ENCODE assay signal across 8 cellular contexts in genomic region chr1:111227875-111228747, GRCh38. TPM values are rescaled to one million over a fixed set of nuclear protein-coding genes. Genes with fewer than 3 reads are reported as not detected.
DNase-seq lines count a peak whose midpoint lies in the region; ATAC-seq, FAIRE-seq and TF ChIP-seq lines count a peak whose summit lies in the region.

No MANE protein-coding gene starts in this region.

- no peak overlapping the region for H3K9ac ChIP-seq in K562 (ENCODE audit: insufficient read depth in 1 of 2, low read depth in 2 of 2, low read length in 2 of 2)

- H3K27me3 ChIP-seq in K562 (ENCODE audit: control insufficient read depth in 2 of 2, insufficient read depth in 2 of 2, low read length in 2 of 2) (peaks cover 20 to 22% of the 10 kb centered on the region in 2 experiments), layer of hippocampus (ENCODE audit: control insufficient read depth, insufficient read depth, low read length) (no peaks in the 10 kb centered on the region), tibial artery (no peaks in the 10 kb centered on the region), esophagus muscularis mucosa (no peaks in the 10 kb centered on the region)

- no peak for TF ChIP-seq CTCF in K562 (IDR thresholded peaks at IDR 0.05 in 2 of 3, conservative IDR thresholded peaks at IDR 0.05 in 1 of 3; ENCODE audit: insufficient read depth in 2 of 3, low read depth in 1 of 3, low read length in 3 of 3)
- no peak for TF ChIP-seq CTCF in tibial artery (IDR thresholded peaks at IDR 0.05)
- TF ChIP-seq CTCF in esophagus muscularis mucosa (IDR thresholded peaks at IDR 0.05) = no peak

- 0 out of 2 replicates have a peak, but pooled peaks cover 2% of the 10 kb centered on the region for H4K20me1 ChIP-seq in K562 (replicated peaks; ENCODE audit: control insufficient read depth, insufficient read depth, low read length)

- peak; percentile 55 for ATAC-seq in activated CD4-positive, alpha-beta T cell treated with anti-CD3 and anti-CD28 coated beads for 36 hours
- ATAC-seq in K562 (no peak; the same call in 2 of the 3 replicates), HG03108 (IDR thresholded peaks at IDR 0.05; ENCODE audit: unreplicated experiment) (no peak)

- DNase-seq in activated CD4-positive, alpha-beta T cell treated with anti-CD3 and anti-CD28 coated beads for 36 hours = no peak
- no peak for DNase-seq in activated CD4-positive, alpha-beta T cell treated with anti-CD3 and anti-CD28 coated beads, Interleukin-2, amount 50 U/mL, for 4 hours
- no peak for DNase-seq in K562 (ENCODE audit: extremely low read depth in 1 of 4, low spot score in 3 of 4)
- peak; percentile 41 to 66 for DNase-seq in tibial artery
- DNase-seq in NCI-H82 treated with DMSO at 0.1 percent for 48 hours (lab: John Stamatoyannopoulos, UW; ENCODE audit: unreplicated experiment) = no peak
- DNase-seq in esophagus muscularis mucosa (ENCODE audit: extremely low spot score) = no peak

- H3K4me3 Mint-ChIP-seq in activated CD4-positive, alpha-beta T cell treated with anti-CD3 and anti-CD28 coated beads for 36 hours = no peak overlapping the region

- TF ChIP-seq EP300 in K562 (IDR thresholded peaks at IDR 0.05; ENCODE audit: low read length) (no peak), esophagus muscularis mucosa (IDR thresholded peaks at IDR 0.05) (no peak)

- no peak for TF ChIP-seq RAD21 in K562 (CRISPR knock-in tag; conservative IDR thresholded peaks at IDR 0.05 in 1 of 2, IDR thresholded peaks at IDR 0.05 in 1 of 2)

- no peaks in the 10 kb centered on the region for H3K9me3 ChIP-seq in K562 (replicated peaks; ENCODE audit: control insufficient read depth, insufficient read depth, low read depth, low read length)
- no peaks in the 10 kb centered on the region for H3K9me3 ChIP-seq in tibial artery
- H3K9me3 ChIP-seq in esophagus muscularis mucosa = no peaks in the 10 kb centered on the region

- intact Hi-C loops in activated CD4-positive, alpha-beta T cell treated with anti-CD3 and anti-CD28 coated beads for 36 hours (cut with DNase I, micrococcal nuclease) = loop anchor here in 1 of 2 experiments (2.0 kb wide), 1 partner anchor 47 kb away; no protein-coding TSS in a partner anchor
- intact Hi-C loops in K562 (cut with micrococcal nuclease) (no loop called here), tibial artery (cut with DNase I; ENCODE audit: low total_unique reads) (no loop called here), esophagus muscularis mucosa (cut with DNase I) (loop anchor here (10.0 kb wide), 1 partner anchor 537 kb away; no protein-coding TSS in a partner anchor)

- H3K9me1 ChIP-seq in K562 (ENCODE audit: control insufficient read depth, insufficient read depth, low read length) = no peaks in the 10 kb centered on the region

- peaks cover 86% of the 10 kb centered on the region for H3K4me1 Mint-ChIP-seq in activated CD4-positive, alpha-beta T cell treated with anti-CD3 and anti-CD28 coated beads for 36 hours

- FAIRE-seq in K562 (lab: Jason Lieb, UNC) = no peak

- H2AFZ ChIP-seq in K562 (ENCODE audit: low read depth, low read length) = no peak overlapping the region

- H3K9me3 Mint-ChIP-seq in activated CD4-positive, alpha-beta T cell treated with anti-CD3 and anti-CD28 coated beads for 36 hours (ENCODE audit: low read depth) = no peaks in the 10 kb centered on the region

- H3K36me3 ChIP-seq in K562 (ENCODE audit: control insufficient read depth, insufficient read depth, low read length) = no peaks in the 10 kb centered on the region
- H3K36me3 ChIP-seq in tibial artery = no peaks in the 10 kb centered on the region
- no peaks in the 10 kb centered on the region for H3K36me3 ChIP-seq in esophagus muscularis mucosa

- POLR2A ChIA-PET in activated CD4-positive, alpha-beta T cell treated with anti-CD3 and anti-CD28 coated beads for 36 hours (lab: Charles Lee) = interaction anchor here (0.6 to 1.7 kb wide), 2 partner anchors 9 to 214 kb away, joined by 3 to 6 read pairs; no protein-coding TSS in a partner anchor
- POLR2A ChIA-PET in K562 (lab: Yijun Ruan, JAX) = interaction anchor here (1.0 kb wide), 1 partner anchor 203 kb away, joined by 5 read pairs; no protein-coding TSS in a partner anchor

- TF ChIP-seq POLR2A in K562 (conservative IDR thresholded peaks at IDR 0.05) = no peak
- TF ChIP-seq POLR2A in esophagus muscularis mucosa (IDR thresholded peaks at IDR 0.05; ENCODE audit: low read depth) = no peak

- H3K27ac Mint-ChIP-seq in activated CD4-positive, alpha-beta T cell treated with anti-CD3 and anti-CD28 coated beads for 36 hours = peak overlapping the region; percentile 30

- no peak overlapping the region for H3K4me2 ChIP-seq in K562 (ENCODE audit: insufficient read depth, low read length)

- CTCF ChIA-PET in activated CD4-positive, alpha-beta T cell treated with anti-CD3 and anti-CD28 coated beads for 36 hours (lab: Charles Lee) = interaction anchor here (0.8 to 2.4 kb wide), 8 partner anchors 8 to 173 kb away, joined by 3 to 8 read pairs (median 4); no protein-coding TSS in a partner anchor
- CTCF ChIA-PET in K562 (lab: Yijun Ruan, JAX; ENCODE audit: low intra/inter-chr PET ratio) = no interaction called here

- H3K79me2 ChIP-seq in K562 (ENCODE audit: control insufficient read depth, insufficient read depth, low read length) = no peaks in the 10 kb centered on the region

- no TSS peak for BruUV-seq in K562 (replicated peaks; lab: Mats Ljungman, UMichigan)

- H3K4me3 ChIP-seq in K562 (no peak overlapping the region), tibial artery (no peak overlapping the region), esophagus muscularis mucosa (no peak overlapping the region)

- no peaks in the 10 kb centered on the region for H3K36me3 Mint-ChIP-seq in activated CD4-positive, alpha-beta T cell treated with anti-CD3 and anti-CD28 coated beads for 36 hours (ENCODE audit: low read depth)

- no peak overlapping the region for H3K27ac ChIP-seq in K562 (ENCODE audit: extremely low read depth, low read depth, low read length)
- H3K27ac ChIP-seq in layer of hippocampus (ENCODE audit: low read depth, low read length) = peak overlapping the region; percentile 39
- H3K27ac ChIP-seq in tibial artery = peak overlapping the region; percentile 22 to 53
- H3K27ac ChIP-seq in esophagus muscularis mucosa (replicated peaks in 1 of 4) = peak overlapping the region in 1 of 4 donors; percentile 38

- H3K27me3 Mint-ChIP-seq in activated CD4-positive, alpha-beta T cell treated with anti-CD3 and anti-CD28 coated beads for 36 hours = no peaks in the 10 kb centered on the region

- in situ Hi-C loops in K562 (cut with MboI) = loop anchor here (10.0 kb wide), 1 partner anchor 167 kb away; no protein-coding TSS in a partner anchor

- 1% methylated on average over 6 of the region's 6 CpGs for WGBS in K562 (ENCODE audit: insufficient coverage, low coverage, missing lambda C conversion rate)
- 61% methylated on average over 6 of the region's 6 CpGs for WGBS in esophagus muscularis mucosa

- H3K4me1 ChIP-seq in K562 (replicated peaks in 1 of 2; ENCODE audit: control insufficient read depth in 2 of 2, insufficient read depth in 2 of 2, low read length in 2 of 2) = no peaks in the 10 kb centered on the region
- H3K4me1 ChIP-seq in tibial artery = peaks cover 0 to 21% (median 17%) of the 10 kb centered on the region in 4 donors
- peaks cover 0 to 16% (median 4%) of the 10 kb centered on the region in 4 donors for H3K4me1 ChIP-seq in esophagus muscularis mucosa

RNA-seq across cellular contexts. Expression of gene CHI3L2, which starts 0.6 kb away (rescaled TPM):
- 10 to 100 TPM; 12.7 TPM for total RNA-seq in activated CD4-positive, alpha-beta T cell treated with anti-CD3 and anti-CD28 coated beads for 36 hours
- total RNA-seq in K562 (2011; cell fraction: chromatin; rRNA removed; ENCODE audit: low replicate concordance) = not detected in 2 replicates
- total RNA-seq in K562 (2011; cell fraction: nucleolus; rRNA removed) = not detected in 2 replicates
- not detected in 2 replicates for total RNA-seq in K562 (2011; cell fraction: nucleoplasm; rRNA removed)
- total RNA-seq in K562 (2014; rRNA removed) (not detected in 2 replicates), K562 (2014; rRNA removed; fragmentation: Illumina TruSeq; extraction: Trizol) (not detected in 2 replicates), K562 (2015; rRNA removed; fragmentation: Illumina TruSeq; extraction: Trizol) (0.07 TPM in 1 of 2 replicates, not detected in the other), K562 (2021) (0.27 TPM in 1 of 2 replicates, not detected in the other), esophagus muscularis mucosa (1 to 10 TPM in 2 of 4 donors, not detected in 2; 1.7 to 5.4 TPM)
- polyA plus RNA-seq in K562 (2011; rRNA removed) (0.05 and 0.15 TPM in 2 replicates), K562 (2014; fragmentation: Illumina TruSeq; extraction: Trizol) (not detected in 2 replicates), K562 (2014; fragmentation: Nextera tagmentation; extraction: Ambion mirVana) (not detected), K562 (2014; rRNA removed) (0.22 TPM in 1 of 2 replicates, not detected in the other)
- 0.19 TPM in 1 of 2 replicates, not detected in the other for polyA plus RNA-seq in K562 (2011; cell fraction: cytosol; rRNA removed)
- not detected in 2 replicates for polyA plus RNA-seq in K562 (2011; cell fraction: nucleus; rRNA removed)
- 0.12 and 0.15 TPM in 2 replicates for polyA plus RNA-seq in K562 (2012)
- polyA minus RNA-seq in K562 (2011; rRNA and poly(A)+ RNA removed) = not detected in 2 replicates
- polyA minus RNA-seq in K562 (2011; cell fraction: cytosol; rRNA and poly(A)+ RNA removed) = not detected in 2 replicates
- polyA minus RNA-seq in K562 (2011; cell fraction: nucleus; rRNA and poly(A)+ RNA removed) = not detected in 2 replicates

RNA-seq across cellular contexts. Expression of gene DENND2D, which starts 27.7 kb away (rescaled TPM):
- 100 to 1,000 TPM; 174 to 190 TPM for total RNA-seq in activated CD4-positive, alpha-beta T cell treated with anti-CD3 and anti-CD28 coated beads for 36 hours
- not detected in 2 replicates for total RNA-seq in K562 (2011; cell fraction: chromatin; rRNA removed; ENCODE audit: low replicate concordance)
- total RNA-seq in K562 (2011; cell fraction: nucleolus; rRNA removed) = not detected in 2 replicates
- total RNA-seq in K562 (2011; cell fraction: nucleoplasm; rRNA removed) = not detected in 2 replicates
- not detected in 2 replicates for total RNA-seq in K562 (2014; rRNA removed)
- not detected in 2 replicates for total RNA-seq in K562 (2014; rRNA removed; fragmentation: Illumina TruSeq; extraction: Trizol)
- total RNA-seq in K562 (2015; rRNA removed; fragmentation: Illumina TruSeq; extraction: Trizol) = 0.15 TPM in 1 of 2 replicates, not detected in the other
- 0.36 and 0.44 TPM in 2 replicates for total RNA-seq in K562 (2021)
- polyA plus RNA-seq in K562 (2011; rRNA removed) = not detected in 2 replicates
- polyA plus RNA-seq in K562 (2011; cell fraction: cytosol; rRNA removed) = 0.10 TPM in 1 of 2 replicates, not detected in the other
- not detected in 2 replicates for polyA plus RNA-seq in K562 (2011; cell fraction: nucleus; rRNA removed)
- 0.17 and 0.33 TPM in 2 replicates for polyA plus RNA-seq in K562 (2012)
- 0.13 TPM in 1 of 2 replicates, not detected in the other for polyA plus RNA-seq in K562 (2014; fragmentation: Illumina TruSeq; extraction: Trizol)
- under 1 TPM in 1 of 2 experiments, not detected in 1; 0.08 TPM for polyA plus RNA-seq in K562 (2014; fragmentation: Nextera tagmentation; extraction: Ambion mirVana)
- not detected in 2 replicates for polyA plus RNA-seq in K562 (2014; rRNA removed)
- polyA minus RNA-seq in K562 (2011; rRNA and poly(A)+ RNA removed) = 0.11 TPM in 1 of 2 replicates, not detected in the other
- polyA minus RNA-seq in K562 (2011; cell fraction: cytosol; rRNA and poly(A)+ RNA removed) = not detected in 2 replicates
- polyA minus RNA-seq in K562 (2011; cell fraction: nucleus; rRNA and poly(A)+ RNA removed) = 0.13 TPM in 1 of 2 replicates, not detected in the other
- 10 to 100 TPM in 1 of 4 donors, 1 to 10 TPM in 3; 4.0 to 13.8 (median 5.2) TPM for total RNA-seq in esophagus muscularis mucosa

Comparison
In these comparisons a context has a peak if more than half of its experiments do, and no peak if none do; other contexts are left out.
1. DNase-seq: peak in tibial artery (2 of 2); none in activated CD4-positive, alpha-beta T cell treated with anti-CD3 and anti-CD28 coated beads for 36 hours (single experiment), activated CD4-positive, alpha-beta T cell treated with anti-CD3 and anti-CD28 coated beads, Interleukin-2, amount 50 U/mL, for 4 hours (0 of 2), K562 (0 of 4), NCI-H82 treated with DMSO at 0.1 percent for 48 hours (single experiment) and esophagus muscularis mucosa (single experiment).
2. RNA of gene DENND2D, which starts 27.7 kb away (total RNA-seq): 174 to 190 TPM in activated CD4-positive, alpha-beta T cell treated with anti-CD3 and anti-CD28 coated beads for 36 hours; 4.0 to 13.8 TPM in esophagus muscularis mucosa and 0.15 to 0.44 TPM in K562; every median in the first group is over 10 times any median in the second.